ENCODE assay signal across 19 cellular contexts in genomic region chr3:63895422-63896189, GRCh38. TPM values are rescaled to one million over a fixed set of nuclear protein-coding genes. Genes with fewer than 3 reads are reported as not detected.
A peak's percentile ranks its signal among the peaks of the same experiment; 100 is the strongest.
DNase-seq lines count a peak whose midpoint lies in the region; ATAC-seq and TF ChIP-seq lines count a peak whose summit lies in the region.
"Had no signal": no experiment of that assay in that cellular context is flagged by ENCODE, and none has a peak within 500 bp of the region (broad histone marks: within the 10 kb centered on the region; RNA-seq: fewer than 3 reads in every experiment).

No MANE protein-coding gene starts in this region.

- peak overlapping the region in 1 of 4 donors; percentile 39 for H3K4me3 Mint-ChIP-seq in CD4-positive, CD25-positive, alpha-beta regulatory T cell
- H3K4me3 Mint-ChIP-seq in T-cell (no peak overlapping the region), naive B cell (no peak overlapping the region)
- H3K4me3 Mint-ChIP-seq: neural crest cell had no signal

- peaks cover 7% of the 10 kb centered on the region for H3K4me1 ChIP-seq in CD4-positive, CD25-positive, alpha-beta regulatory T cell (ENCODE audit: control insufficient read depth, insufficient read depth, low read length, poor library complexity, severe bottlenecking)

- peaks cover 22 to 71% (median 41%) of the 10 kb centered on the region in 4 donors for H3K4me1 Mint-ChIP-seq in CD4-positive, CD25-positive, alpha-beta regulatory T cell
- H3K4me1 Mint-ChIP-seq in T-cell (peaks cover 37 to 69% (median 55%) of the 10 kb centered on the region in 3 donors), naive B cell (peaks cover 27 to 64% (median 55%) of the 10 kb centered on the region in 3 donors)

- peaks cover 21% of the 10 kb centered on the region for H3K36me3 Mint-ChIP-seq in CD4-positive, CD25-positive, alpha-beta regulatory T cell
- H3K36me3 Mint-ChIP-seq in T-cell (peaks cover 22% of the 10 kb centered on the region), naive B cell (peaks cover 6 to 19% of the 10 kb centered on the region in 2 donors)

- POLR2A ChIA-PET in T-cell (lab: Charles Lee): interaction anchor here (0.6 to 0.9 kb wide), 2 partner anchors 12 to 75 kb away, joined by 3 to 4 read pairs; no protein-coding TSS in a partner anchor

- peaks cover 24% of the 10 kb centered on the region for H3K36me3 ChIP-seq in CD4-positive, CD25-positive, alpha-beta regulatory T cell (ENCODE audit: control insufficient read depth, insufficient read depth, low read length)
- peaks cover 25% of the 10 kb centered on the region for H3K36me3 ChIP-seq in WERI-Rb-1

- H3K27ac ChIP-seq in CD4-positive, CD25-positive, alpha-beta regulatory T cell (ENCODE audit: insufficient read depth, low read length, poor library complexity, severe bottlenecking): no peak overlapping the region
- H3K27ac ChIP-seq in WERI-Rb-1: no peak overlapping the region

- DNase-seq in CD4-positive, CD25-positive, alpha-beta regulatory T cell: no peak
- DNase-seq in EH (ENCODE audit: low read depth): peak; percentile 3
- DNase-seq in T-cell: no peak
- DNase-seq in naive B cell: no peak
- DNase-seq in cardiac septum (ENCODE audit: low spot score): no peak
- DNase-seq in cerebellar nuclear complex (lab: John Stamatoyannopoulos, UW): no peak
- DNase-seq in WERI-Rb-1: no peak
- DNase-seq: activated CD4-positive, CD25-positive, alpha-beta regulatory T cell treated with anti-CD3 and anti-CD28 coated beads, Interleukin-2, amount 50 U/mL, for 72 hours; C1 segment of cervical spinal cord; cortex of kidney; DND-41; NK-92 treated with Interleukin-12 subunit alpha and Interleukin-12 subunit beta, amount 100 ng/mL, for 24 hours; right cardiac atrium had no signal

- intact Hi-C loops in cardiac septum (cut with DNase I): no loop called here

- no peaks in the 10 kb centered on the region for H3K9me3 Mint-ChIP-seq in CD4-positive, CD25-positive, alpha-beta regulatory T cell
- H3K9me3 Mint-ChIP-seq in T-cell (no peaks in the 10 kb centered on the region), naive B cell (no peaks in the 10 kb centered on the region)
- H3K9me3 Mint-ChIP-seq: neural crest cell had no signal

- H3K9me3 ChIP-seq in CD4-positive, CD25-positive, alpha-beta regulatory T cell (ENCODE audit: control insufficient read depth in 2 of 2, low read length in 2 of 2): no peaks in the 10 kb centered on the region
- no peaks in the 10 kb centered on the region for H3K9me3 ChIP-seq in WERI-Rb-1 (ENCODE audit: severe bottlenecking)
- H3K9me3 ChIP-seq: thoracic aorta had no signal

- TF ChIP-seq CTCF in WERI-Rb-1 (IDR thresholded peaks at IDR 0.05; ENCODE audit: low read depth, low read length): no peak

- no peak overlapping the region for H3K4me3 ChIP-seq in CD4-positive, CD25-positive, alpha-beta regulatory T cell (ENCODE audit: low read depth, low read length)
- H3K4me3 ChIP-seq in WERI-Rb-1 (ENCODE audit: low read depth, low read length): no peak overlapping the region
- H3K4me3 ChIP-seq: lung, thoracic aorta had no signal

- peak overlapping the region in 2 of 3 donors; percentile 8 to 9 for H3K27ac Mint-ChIP-seq in CD4-positive, CD25-positive, alpha-beta regulatory T cell
- H3K27ac Mint-ChIP-seq in T-cell (peak overlapping the region; percentile 67 to 77), naive B cell (peak overlapping the region in 5 of 6 donors; percentile 35 to 85 (median 72))

- no peaks in the 10 kb centered on the region for H3K27me3 ChIP-seq in CD4-positive, CD25-positive, alpha-beta regulatory T cell (ENCODE audit: control insufficient read depth, insufficient read depth, low read length)
- no peaks in the 10 kb centered on the region for H3K27me3 ChIP-seq in WERI-Rb-1 (ENCODE audit: insufficient read depth, low read depth, severe bottlenecking)

- no peak for ATAC-seq in CD4-positive, CD25-positive, alpha-beta regulatory T cell (ENCODE audit: low read depth in 2 of 2)
- ATAC-seq in T-cell (replicated peaks in 1 of 4) (no peak), naive B cell (ENCODE audit: low read depth in 2 of 2) (no peak)
- ATAC-seq: right cardiac atrium had no signal

- H3K27me3 Mint-ChIP-seq in CD4-positive, CD25-positive, alpha-beta regulatory T cell: no peaks in the 10 kb centered on the region
- H3K27me3 Mint-ChIP-seq in T-cell: no peaks in the 10 kb centered on the region
- H3K27me3 Mint-ChIP-seq in naive B cell: no peaks in the 10 kb centered on the region

- CTCF ChIA-PET in T-cell (lab: Charles Lee): interaction anchor here (0.6 to 1.0 kb wide), 4 partner anchors 33 to 82 kb away, joined by 3 to 6 read pairs (median 4); no protein-coding TSS in a partner anchor

RNA-seq across cellular contexts. Expression of gene SCAANT1, which starts 16.6 kb away (rescaled TPM):
- 4.7 TPM for total RNA-seq in CD4-positive, CD25-positive, alpha-beta regulatory T cell
- not detected for polyA plus RNA-seq in CD4-positive, CD25-positive, alpha-beta regulatory T cell
- total RNA-seq in T-cell (1 to 10 TPM in 1 of 5 donors, not detected in 4; 5.7 TPM), cardiac septum (not detected)
- polyA plus RNA-seq in naive B cell (ENCODE audit: low read depth in 6 of 6): not detected
- total RNA-seq: astrocyte, H4, lung, neural crest cell, right cardiac atrium, thoracic aorta had no signal
- polyA plus RNA-seq: esophagus, lung, right cardiac atrium had no signal

RNA-seq across cellular contexts. Expression of gene ATXN7, which starts 31.9 kb away (rescaled TPM):
- total RNA-seq in CD4-positive, CD25-positive, alpha-beta regulatory T cell: 249 TPM
- 10 to 100 TPM; 20.0 to 28.7 (median 23.4) TPM for polyA plus RNA-seq in CD4-positive, CD25-positive, alpha-beta regulatory T cell
- total RNA-seq in T-cell: 100 to 1,000 TPM; 110 to 231 (median 123) TPM
- 1 to 10 TPM; 2.5 to 7.2 (median 4.9) TPM for polyA plus RNA-seq in naive B cell (ENCODE audit: low read depth in 6 of 6)
- total RNA-seq in cardiac septum: 26.4 TPM

RNA-seq across cellular contexts. Expression of gene THOC7, which starts 32.0 kb away (rescaled TPM):
- 37.3 TPM for total RNA-seq in CD4-positive, CD25-positive, alpha-beta regulatory T cell
- 10 to 100 TPM; 73.8 to 96.7 (median 85.4) TPM for polyA plus RNA-seq in CD4-positive, CD25-positive, alpha-beta regulatory T cell
- total RNA-seq in T-cell (10 to 100 TPM; 30.9 to 36.9 (median 33.1) TPM), cardiac septum (74.3 TPM)
- 100 to 1,000 TPM in 1 of 6 donors, 10 to 100 TPM in 5; 62.0 to 113 (median 75.0) TPM for polyA plus RNA-seq in naive B cell (ENCODE audit: low read depth in 6 of 6)

Comparison
In these comparisons a context has a peak if more than half of its experiments do, and no peak if none do; other contexts are left out.
1. H3K27ac Mint-ChIP-seq: peak in every context shown above with its lines; median percentile 72 in T-cell; 72 in naive B cell; 8 in CD4-positive, CD25-positive, alpha-beta regulatory T cell.